Comparison of ENCODE assay signal across 16 cellular contexts in genomic region chr7:156014808-156015207, GRCh38.
DNase-seq lines count a peak whose midpoint lies in the region; ATAC-seq and TF ChIP-seq lines count a peak whose summit lies in the region.
"Had no signal": no experiment of that assay in that cellular context is flagged by ENCODE, and none has a peak within 500 bp of the region (broad histone marks: within the 10 kb centered on the region; RNA-seq: fewer than 3 reads in every experiment).

No MANE protein-coding gene starts in this region.

- peaks cover 12% of the 10 kb centered on the region for H3K4me1 Mint-ChIP-seq in activated CD8-positive, alpha-beta T cell treated with anti-CD3 and anti-CD28 coated beads, Interleukin-2, amount 10 ng/mL, durations not matched to agents 7 days and 5 days (ENCODE audit: low read depth)
- peaks cover 8% of the 10 kb centered on the region for H3K4me1 Mint-ChIP-seq in activated CD8-positive, alpha-beta T cell treated with anti-CD3 and anti-CD28 coated beads for 36 hours (ENCODE audit: low read depth)
- H3K4me1 Mint-ChIP-seq in H9 (peaks cover 6 to 14% of the 10 kb centered on the region in 2 experiments), endodermal cell (peaks cover 4% of the 10 kb centered on the region), osteocyte (ENCODE audit: unreplicated experiment) (no peaks in the 10 kb centered on the region)
- H3K4me1 Mint-ChIP-seq: CD8-positive, alpha-beta memory T cell had no signal

- no peaks in the 10 kb centered on the region for H3K36me3 ChIP-seq in endodermal cell (ENCODE audit: control insufficient read depth, insufficient read depth, low read length)
- H3K36me3 ChIP-seq: BLaER1, HAP-1 had no signal

- H2BK15ac ChIP-seq in H9 (ENCODE audit: low read depth, low read length) = no peak overlapping the region

- no peak overlapping the region for H2BK5ac ChIP-seq in H9 (ENCODE audit: insufficient read length, low read length)

- H3K4me3 Mint-ChIP-seq in activated CD8-positive, alpha-beta T cell treated with anti-CD3 and anti-CD28 coated beads, Interleukin-2, amount 10 ng/mL, durations not matched to agents 7 days and 5 days = no peak overlapping the region
- no peak overlapping the region for H3K4me3 Mint-ChIP-seq in activated CD8-positive, alpha-beta T cell treated with anti-CD3 and anti-CD28 coated beads for 36 hours
- H3K4me3 Mint-ChIP-seq in H9 (no peak overlapping the region), endodermal cell (no peak overlapping the region), osteocyte (ENCODE audit: unreplicated experiment) (no peak overlapping the region)
- H3K4me3 Mint-ChIP-seq: CD8-positive, alpha-beta memory T cell had no signal

- WGBS in H9 (ENCODE audit: extremely low coverage, insufficient read length, low lambda C conversion rate) = no CpG with 5 or more reads among the region's 2 CpGs
- WGBS in endodermal cell (ENCODE audit: insufficient coverage in 1 of 2, insufficient read length in 1 of 2), 2 experiments = 94 to 100% methylated on average over 1 to 2 of the region's 2 CpGs

- no peak overlapping the region for H3K23ac ChIP-seq in H9 (ENCODE audit: insufficient read length, low read depth, low read length)

- no peaks in the 10 kb centered on the region for H3K79me1 ChIP-seq in H9 (ENCODE audit: insufficient read depth, low read depth, low read length, poor library complexity, severe bottlenecking)

- H2BK20ac ChIP-seq in H9 (ENCODE audit: low read depth, low read length, poor library complexity, severe bottlenecking) = no peak overlapping the region

- H4K20me1 ChIP-seq in H9 (ENCODE audit: control insufficient read depth, insufficient read depth, insufficient read length) = no peaks in the 10 kb centered on the region
- H4K20me1 ChIP-seq: BLaER1 had no signal

- ATAC-seq in activated CD8-positive, alpha-beta T cell treated with anti-CD3 and anti-CD28 coated beads, Interleukin-2, amount 10 ng/mL, durations not matched to agents 7 days and 5 days = no peak
- no peak for ATAC-seq in activated CD8-positive, alpha-beta T cell treated with anti-CD3 and anti-CD28 coated beads for 36 hours
- no peak for ATAC-seq in Right ventricle myocardium inferior
- ATAC-seq in GM19452 (IDR thresholded peaks at IDR 0.05; ENCODE audit: unreplicated experiment) = no peak

- intact Hi-C loops in activated CD8-positive, alpha-beta T cell treated with anti-CD3 and anti-CD28 coated beads for 36 hours (cut with micrococcal nuclease) = no loop called here
- intact Hi-C loops in Right ventricle myocardium inferior (cut with DNase I) = no loop called here

- H3K9me3 Mint-ChIP-seq in activated CD8-positive, alpha-beta T cell treated with anti-CD3 and anti-CD28 coated beads, Interleukin-2, amount 10 ng/mL, durations not matched to agents 7 days and 5 days (ENCODE audit: insufficient read depth) = peaks cover 7% of the 10 kb centered on the region
- H3K9me3 Mint-ChIP-seq in activated CD8-positive, alpha-beta T cell treated with anti-CD3 and anti-CD28 coated beads for 36 hours = peaks cover 18% of the 10 kb centered on the region
- peaks cover under 1% of the 10 kb centered on the region in 2 experiments for H3K9me3 Mint-ChIP-seq in H9
- peaks cover 4% of the 10 kb centered on the region for H3K9me3 Mint-ChIP-seq in endodermal cell
- H3K9me3 Mint-ChIP-seq in osteocyte (ENCODE audit: unreplicated experiment) = peaks cover 34% of the 10 kb centered on the region

- no peak overlapping the region for H2AFZ ChIP-seq in H9 (ENCODE audit: low read length)

- peak; percentile 11 for DNase-seq in activated CD8-positive, alpha-beta T cell treated with anti-CD3 and anti-CD28 coated beads, Interleukin-2, amount 10 ng/mL, durations not matched to agents 7 days and 5 days
- no peak for DNase-seq in activated CD8-positive, alpha-beta T cell treated with anti-CD3 and anti-CD28 coated beads for 36 hours
- DNase-seq in H9 (peak; percentile 6), endodermal cell (peak; percentile 19), osteocyte (ENCODE audit: extremely low spot score, unreplicated experiment) (peak; percentile 46), Right ventricle myocardium inferior (ENCODE audit: missing footprints) (no peak)
- DNase-seq: 8988T; AML-193; Caco-2; CD8-positive, alpha-beta memory T cell; DND-41; GDM1; GOT3 had no signal

- no peak overlapping the region for H3K56ac ChIP-seq in H9 (ENCODE audit: insufficient read length, low read depth, low read length)

- no peak overlapping the region for H2AK5ac ChIP-seq in H9 (ENCODE audit: insufficient read length, low read length)

- no peak for TF ChIP-seq CTCF in activated CD8-positive, alpha-beta T cell treated with anti-CD3 and anti-CD28 coated beads for 36 hours (IDR thresholded peaks at IDR 0.05)
- TF ChIP-seq CTCF in H9 (conservative IDR thresholded peaks at IDR 0.05) (no peak), endodermal cell (conservative IDR thresholded peaks at IDR 0.05) (no peak), osteocyte (IDR thresholded peaks at IDR 0.05) (no peak)

- H3K27me3 Mint-ChIP-seq in activated CD8-positive, alpha-beta T cell treated with anti-CD3 and anti-CD28 coated beads, Interleukin-2, amount 10 ng/mL, durations not matched to agents 7 days and 5 days (ENCODE audit: low read depth) = peaks cover 8% of the 10 kb centered on the region
- H3K27me3 Mint-ChIP-seq in activated CD8-positive, alpha-beta T cell treated with anti-CD3 and anti-CD28 coated beads for 36 hours = peaks cover 2% of the 10 kb centered on the region
- peaks cover 7% of the 10 kb centered on the region for H3K27me3 Mint-ChIP-seq in H9 (ENCODE audit: low read depth)
- H3K27me3 Mint-ChIP-seq in endodermal cell (ENCODE audit: insufficient read depth) = peaks cover 1% of the 10 kb centered on the region
- no peaks in the 10 kb centered on the region for H3K27me3 Mint-ChIP-seq in osteocyte (ENCODE audit: unreplicated experiment)

- H3K4me1 ChIP-seq in H9 (ENCODE audit: insufficient read depth, low read length) (no peaks in the 10 kb centered on the region), endodermal cell (ENCODE audit: control insufficient read depth, insufficient read depth, low read length) (no peaks in the 10 kb centered on the region)
- H3K4me1 ChIP-seq: BLaER1, Caco-2, HAP-1 had no signal

- H3K27ac Mint-ChIP-seq in activated CD8-positive, alpha-beta T cell treated with anti-CD3 and anti-CD28 coated beads, Interleukin-2, amount 10 ng/mL, durations not matched to agents 7 days and 5 days = no peak overlapping the region
- H3K27ac Mint-ChIP-seq in activated CD8-positive, alpha-beta T cell treated with anti-CD3 and anti-CD28 coated beads for 36 hours = no peak overlapping the region
- H3K27ac Mint-ChIP-seq in H9 (no peak overlapping the region), endodermal cell (no peak overlapping the region), osteocyte (ENCODE audit: unreplicated experiment) (no peak overlapping the region)
- H3K27ac Mint-ChIP-seq: CD8-positive, alpha-beta memory T cell had no signal

- H3K27ac ChIP-seq in H9 (ENCODE audit: insufficient read length, low read depth, low read length) = no peak overlapping the region
- H3K27ac ChIP-seq in endodermal cell (ENCODE audit: low read depth, low read length) = no peak overlapping the region
- H3K27ac ChIP-seq: BLaER1 had no signal

- H3K36me3 Mint-ChIP-seq in activated CD8-positive, alpha-beta T cell treated with anti-CD3 and anti-CD28 coated beads, Interleukin-2, amount 10 ng/mL, durations not matched to agents 7 days and 5 days (ENCODE audit: low read depth) = peaks cover 2% of the 10 kb centered on the region
- peaks cover 6% of the 10 kb centered on the region for H3K36me3 Mint-ChIP-seq in activated CD8-positive, alpha-beta T cell treated with anti-CD3 and anti-CD28 coated beads for 36 hours (ENCODE audit: low read depth)
- no peaks in the 10 kb centered on the region for H3K36me3 Mint-ChIP-seq in H9 (ENCODE audit: insufficient read depth in 1 of 3, low read depth in 3 of 3)
- H3K36me3 Mint-ChIP-seq in endodermal cell (ENCODE audit: low read depth) = no peaks in the 10 kb centered on the region
- no peaks in the 10 kb centered on the region for H3K36me3 Mint-ChIP-seq in osteocyte (ENCODE audit: unreplicated experiment)
- H3K36me3 Mint-ChIP-seq: CD8-positive, alpha-beta memory T cell had no signal

- H3K14ac ChIP-seq in H9 (ENCODE audit: insufficient read depth, low read length) = no peak overlapping the region

- H3K9me3 ChIP-seq in H9 (ENCODE audit: control insufficient read depth, low read depth, low read length) = no peaks in the 10 kb centered on the region
- no peaks in the 10 kb centered on the region for H3K9me3 ChIP-seq in endodermal cell (ENCODE audit: control insufficient read depth, low read length)
- H3K9me3 ChIP-seq: Caco-2, HAP-1 had no signal

- no peak overlapping the region for H3K4ac ChIP-seq in H9 (ENCODE audit: low read depth, low read length)

- no peak overlapping the region for H3K4me2 ChIP-seq in H9 (ENCODE audit: insufficient read depth, insufficient read length, low read length)
- H3K4me2 ChIP-seq: BLaER1 had no signal

- H4K8ac ChIP-seq in H9 (replicated peaks; ENCODE audit: insufficient read length, low read depth, low read length) = no peak overlapping the region

- H3K27me3 ChIP-seq in H9 (ENCODE audit: insufficient read depth, low read length) (no peaks in the 10 kb centered on the region), endodermal cell (ENCODE audit: control insufficient read depth, insufficient read depth, low read length, poor library complexity, severe bottlenecking) (no peaks in the 10 kb centered on the region)
- H3K27me3 ChIP-seq: BLaER1 had no signal

- H2BK12ac ChIP-seq in H9 (ENCODE audit: insufficient read length, low read depth, low read length) = no peak overlapping the region

- no peaks in the 10 kb centered on the region for H3K23me2 ChIP-seq in H9 (ENCODE audit: insufficient read length, low read depth, low read length, poor library complexity, severe bottlenecking)

- H2BK120ac ChIP-seq in H9 (ENCODE audit: low read depth, low read length, poor library complexity, severe bottlenecking) = no peak overlapping the region

- no peak overlapping the region for H3T11ph ChIP-seq in H9 (ENCODE audit: low read length)

- H3K79me2 ChIP-seq in H9 (ENCODE audit: insufficient read depth, low read length) = no peaks in the 10 kb centered on the region

- no peak overlapping the region for H3K9ac ChIP-seq in H9 (ENCODE audit: extremely low read depth, insufficient read length, low read length)
- H3K9ac ChIP-seq in endodermal cell (ENCODE audit: extremely low read depth, low read length, poor library complexity, severe bottlenecking) = no peak overlapping the region
- H3K9ac ChIP-seq: BLaER1 had no signal

- POLR2A ChIA-PET in activated CD8-positive, alpha-beta T cell treated with anti-CD3 and anti-CD28 coated beads, Interleukin-2, amount 10 ng/mL, durations not matched to agents 7 days and 5 days (lab: Charles Lee) = no interaction called here
- POLR2A ChIA-PET in activated CD8-positive, alpha-beta T cell treated with anti-CD3 and anti-CD28 coated beads for 36 hours (lab: Charles Lee) = no interaction called here

- no peak overlapping the region for H4K5ac ChIP-seq in H9 (ENCODE audit: insufficient read length, low read depth, low read length)

- no peak overlapping the region for H4K91ac ChIP-seq in H9 (ENCODE audit: insufficient read length, low read depth, low read length)

- CTCF ChIA-PET in activated CD8-positive, alpha-beta T cell treated with anti-CD3 and anti-CD28 coated beads, Interleukin-2, amount 10 ng/mL, durations not matched to agents 7 days and 5 days (lab: Charles Lee) = no interaction called here
- CTCF ChIA-PET in activated CD8-positive, alpha-beta T cell treated with anti-CD3 and anti-CD28 coated beads for 36 hours (lab: Charles Lee) = no interaction called here

- H3K4me3 ChIP-seq in endodermal cell (ENCODE audit: low read length) = no peak overlapping the region
- H3K4me3 ChIP-seq: BLaER1, HAP-1 had no signal

- H3K18ac ChIP-seq in H9 (ENCODE audit: insufficient read length, low read depth, low read length) = no peak overlapping the region

Comparison
In these comparisons a context has a peak if more than half of its experiments do, and no peak if none do; other contexts are left out.
1. DNase-seq: peak in activated CD8-positive, alpha-beta T cell treated with anti-CD3 and anti-CD28 coated beads, Interleukin-2, amount 10 ng/mL, durations not matched to agents 7 days and 5 days (single experiment), H9 (single experiment), endodermal cell (single experiment) and osteocyte (single experiment); none in activated CD8-positive, alpha-beta T cell treated with anti-CD3 and anti-CD28 coated beads for 36 hours (single experiment) and Right ventricle myocardium inferior (single experiment).